Comparison of ENCODE assay signal across 8 cellular contexts in genomic region chr11:534592-535518, GRCh38. TPM values are rescaled to one million over a fixed set of nuclear protein-coding genes. Genes with fewer than 3 reads are reported as not detected.
DNase-seq lines count a peak whose midpoint lies in the region; ATAC-seq, FAIRE-seq and TF ChIP-seq lines count a peak whose summit lies in the region.

No MANE protein-coding gene starts in this region.

- H3K36me3 Mint-ChIP-seq in activated B cell treated with CpG ODN at 0.5 μM for 24 hours (ENCODE audit: low read depth): peaks cover 23% of the 10 kb centered on the region
- peaks cover 6% of the 10 kb centered on the region for H3K36me3 Mint-ChIP-seq in endothelial cell (ENCODE audit: low read depth, unreplicated experiment)
- H3K36me3 Mint-ChIP-seq in naive B cell: no peaks in the 10 kb centered on the region

- FAIRE-seq in D721Med (lab: Jason Lieb, UNC): no peak

- H3K27me3 Mint-ChIP-seq in activated B cell treated with CpG ODN at 0.5 μM for 24 hours (no peaks in the 10 kb centered on the region), endothelial cell (ENCODE audit: unreplicated experiment) (peaks cover 14% of the 10 kb centered on the region), naive B cell (no peaks in the 10 kb centered on the region)

- DNase-seq in activated CD4-positive, CD25-positive, alpha-beta regulatory T cell (lab: John Stamatoyannopoulos, UW): no peak
- DNase-seq in activated B cell treated with CpG ODN at 0.5 μM for 24 hours: no peak
- DNase-seq in endothelial cell (ENCODE audit: low spot score): peak; percentile 18
- DNase-seq in naive B cell: no peak
- no peak for DNase-seq in cortex of kidney (lab: John Stamatoyannopoulos, UW)
- DNase-seq in D721Med (ENCODE audit: insufficient read length, low spot score): no peak

- peak overlapping the region; percentile 80 for H3K4me3 Mint-ChIP-seq in activated B cell treated with CpG ODN at 0.5 μM for 24 hours
- H3K4me3 Mint-ChIP-seq in endothelial cell (ENCODE audit: unreplicated experiment): peak overlapping the region; percentile 79
- H3K4me3 Mint-ChIP-seq in naive B cell: peak overlapping the region; percentile 49 to 95 (median 78)

- H3K4me1 Mint-ChIP-seq in activated B cell treated with CpG ODN at 0.5 μM for 24 hours (peaks cover 26% of the 10 kb centered on the region), endothelial cell (ENCODE audit: unreplicated experiment) (peaks cover 7% of the 10 kb centered on the region), naive B cell (peaks cover 22 to 41% (median 22%) of the 10 kb centered on the region in 3 donors)

- CTCF ChIA-PET in activated B cell treated with CpG ODN at 0.5 μM for 24 hours (lab: Charles Lee): interaction anchor here (0.8 to 1.6 kb wide), 2 partner anchors 16 to 19 kb away, joined by 3 to 7 read pairs; no protein-coding TSS in a partner anchor

- no peaks in the 10 kb centered on the region for H3K9me3 Mint-ChIP-seq in activated B cell treated with CpG ODN at 0.5 μM for 24 hours
- H3K9me3 Mint-ChIP-seq in endothelial cell (ENCODE audit: unreplicated experiment): no peaks in the 10 kb centered on the region
- H3K9me3 Mint-ChIP-seq in naive B cell: no peaks in the 10 kb centered on the region

- intact Hi-C loops in activated B cell treated with CpG ODN at 0.5 μM for 24 hours (cut with micrococcal nuclease): loop anchor here (1.0 to 10.0 kb wide), 3 partner anchors 85 to 380 kb away; partner anchors contain the start of genes CHID1 and PTDSS2

- TF ChIP-seq CTCF in activated B cell treated with CpG ODN at 0.5 μM for 24 hours (IDR thresholded peaks at IDR 0.05) (no peak), endothelial cell (IDR thresholded peaks at IDR 0.05; ENCODE audit: unreplicated experiment) (no peak), D721Med (IDR thresholded peaks at IDR 0.05; ENCODE audit: insufficient read depth, missing control alignments) (no peak)

- no peak overlapping the region for H3K27ac Mint-ChIP-seq in activated B cell treated with CpG ODN at 0.5 μM for 24 hours
- H3K27ac Mint-ChIP-seq in endothelial cell (ENCODE audit: unreplicated experiment): no peak overlapping the region
- H3K27ac Mint-ChIP-seq in naive B cell: peak overlapping the region in 3 of 6 donors; percentile 30 to 98 (median 70)

- peak; percentile 11 to 20 for ATAC-seq in activated CD4-positive, CD25-positive, alpha-beta regulatory T cell treated with anti-CD3 and anti-CD28 coated beads, Interleukin-2, amount 50 U/mL, for 24 hours
- ATAC-seq in HG03432 (IDR thresholded peaks at IDR 0.05; ENCODE audit: unreplicated experiment) (peak; percentile 9), activated B cell treated with CpG ODN at 0.5 μM for 24 hours (ENCODE audit: low read depth) (peak; percentile 4), naive B cell (ENCODE audit: low read depth in 2 of 2) (peak; percentile 10 to 15)

- POLR2A ChIA-PET in activated B cell treated with CpG ODN at 0.5 μM for 24 hours (lab: Charles Lee): interaction anchor here (0.7 to 3.6 kb wide), 13 partner anchors 16 to 327 kb away, joined by 3 to 45 read pairs (median 20); partner anchors contain the start of genes BET1L, IRF7, PHRF1 and PSMD13

RNA-seq across cellular contexts. Expression of gene HRAS, which starts 0.5 kb away (rescaled TPM):
- total RNA-seq in activated B cell treated with CpG ODN at 0.5 μM for 24 hours: 37.2 and 43.9 TPM in 2 replicates
- total RNA-seq in endothelial cell (ENCODE audit: unreplicated experiment): 92.4 TPM
- polyA plus RNA-seq in naive B cell (ENCODE audit: low read depth in 6 of 6): 10 to 100 TPM; 11.2 to 25.1 (median 13.8) TPM

RNA-seq across cellular contexts. Expression of gene LRRC56, which starts 2.5 kb away (rescaled TPM):
- total RNA-seq in activated B cell treated with CpG ODN at 0.5 μM for 24 hours: 7.1 and 7.9 TPM in 2 replicates
- 2.6 TPM for total RNA-seq in endothelial cell (ENCODE audit: unreplicated experiment)
- polyA plus RNA-seq in naive B cell (ENCODE audit: low read depth in 6 of 6): 1 to 10 TPM in 2 of 6 donors, under 1 TPM in 3, not detected in 1; 0.66 to 1.6 (median 0.92) TPM

RNA-seq across cellular contexts. Expression of gene LMNTD2, which starts 25.7 kb away (rescaled TPM):
- total RNA-seq in activated B cell treated with CpG ODN at 0.5 μM for 24 hours (8.6 and 9.1 TPM in 2 replicates), endothelial cell (ENCODE audit: unreplicated experiment) (4.2 TPM)
- 1 to 10 TPM; 2.1 to 4.8 (median 2.9) TPM for polyA plus RNA-seq in naive B cell (ENCODE audit: low read depth in 6 of 6)

RNA-seq across cellular contexts. Expression of gene RASSF7, which starts 25.9 kb away (rescaled TPM):
- total RNA-seq in activated B cell treated with CpG ODN at 0.5 μM for 24 hours (14.2 and 14.9 TPM in 2 replicates), endothelial cell (ENCODE audit: unreplicated experiment) (8.9 TPM)
- polyA plus RNA-seq in naive B cell (ENCODE audit: low read depth in 6 of 6): 10 to 100 TPM; 17.3 to 31.5 (median 23.5) TPM

RNA-seq across cellular contexts. Expression of gene RNH1, which starts 27.8 kb away (rescaled TPM):
- total RNA-seq in activated B cell treated with CpG ODN at 0.5 μM for 24 hours (101 and 103 TPM in 2 replicates), endothelial cell (ENCODE audit: unreplicated experiment) (61.1 TPM)
- polyA plus RNA-seq in naive B cell (ENCODE audit: low read depth in 6 of 6): 100 to 1,000 TPM in 4 of 6 donors, 10 to 100 TPM in 2; 73.2 to 132 (median 114) TPM
